In genomic region chr16:1929578-1930337, GRCh38 we compare ENCODE assay signal across 8 cellular contexts. TPM values are rescaled to one million over a fixed set of nuclear protein-coding genes. Genes with fewer than 3 reads are reported as not detected.
A peak's percentile ranks its signal among the peaks of the same experiment; 100 is the strongest.
DNase-seq lines count a peak whose midpoint lies in the region; ATAC-seq and TF ChIP-seq lines count a peak whose summit lies in the region.

No MANE protein-coding gene starts in this region.

- H3K27ac Mint-ChIP-seq in stimulated activated naive CD8-positive, alpha-beta T cell treated with anti-CD3 and anti-CD28 coated beads, Interleukin-15, amount 100 ng/mL, for 72 hours = no peak overlapping the region

- H3K79me2 ChIP-seq in KMS-11 (ENCODE audit: insufficient read depth, low read depth) = no peaks in the 10 kb centered on the region

- DNase-seq in DMS79 treated with DMSO at 0.1 percent for 48 hours (lab: John Stamatoyannopoulos, UW) (peak; percentile 61), RPMI8226 (peak; percentile 94), foreskin keratinocyte (peak in 1 of 2 donors; percentile 39)
- peak; percentile 91 for DNase-seq in activated T-helper 9 cell treated with anti-CD3 and anti-CD28 coated beads, Interleukin-2, amount 50 U/mL, for 16 hours (ENCODE audit: low read depth)
- peak; percentile 93 to 98 for DNase-seq in stimulated activated naive CD8-positive, alpha-beta T cell treated with anti-CD3 and anti-CD28 coated beads, Interleukin-15, amount 100 ng/mL, for 72 hours

- H3K4me2 ChIP-seq in KMS-11 = peak overlapping the region; percentile 51

- no peaks in the 10 kb centered on the region for H4K20me1 ChIP-seq in KMS-11 (ENCODE audit: insufficient read depth)

- peak overlapping the region; percentile 71 to 83 for H3K4me3 Mint-ChIP-seq in stimulated activated naive CD8-positive, alpha-beta T cell treated with anti-CD3 and anti-CD28 coated beads, Interleukin-15, amount 100 ng/mL, for 72 hours

- peak overlapping the region; percentile 98 for H2AFZ ChIP-seq in KMS-11 (ENCODE audit: low read depth)
- H2AFZ ChIP-seq in neuron (ENCODE audit: low read depth, low read length) = peak overlapping the region; percentile 45

- peaks cover 37% of the 10 kb centered on the region for H3K27me3 ChIP-seq in KMS-11 (ENCODE audit: insufficient read depth, low read depth)
- H3K27me3 ChIP-seq in foreskin keratinocyte = peaks cover under 1% of the 10 kb centered on the region
- H3K27me3 ChIP-seq in neuron (ENCODE audit: insufficient read depth, low read length) = peaks cover 10% of the 10 kb centered on the region

- H3K27ac ChIP-seq in KMS-11 = no peak overlapping the region
- no peak overlapping the region for H3K27ac ChIP-seq in foreskin keratinocyte

- H3K4me1 ChIP-seq in KMS-11 (ENCODE audit: low read depth, poor library complexity, severe bottlenecking) (peaks cover 3% of the 10 kb centered on the region), foreskin keratinocyte (no peaks in the 10 kb centered on the region), neuron (ENCODE audit: insufficient read depth, low read length) (peaks cover 4% of the 10 kb centered on the region)

- no peaks in the 10 kb centered on the region for H3K36me3 ChIP-seq in KMS-11 (ENCODE audit: insufficient read depth)
- no peaks in the 10 kb centered on the region for H3K36me3 ChIP-seq in neuron (ENCODE audit: insufficient read depth, low read length)

- H3K9me3 Mint-ChIP-seq in stimulated activated naive CD8-positive, alpha-beta T cell treated with anti-CD3 and anti-CD28 coated beads, Interleukin-15, amount 100 ng/mL, for 72 hours = no peaks in the 10 kb centered on the region

- peak; percentile 86 for ATAC-seq in GM21737 (IDR thresholded peaks at IDR 0.05; ENCODE audit: unreplicated experiment)
- ATAC-seq in foreskin keratinocyte = peak; percentile 77
- ATAC-seq in stimulated activated naive CD8-positive, alpha-beta T cell treated with anti-CD3 and anti-CD28 coated beads, Interleukin-15, amount 100 ng/mL, for 72 hours = peak; percentile 92

- TF ChIP-seq CTCF in KMS-11 (conservative IDR thresholded peaks at IDR 0.05; ENCODE audit: low read depth, low read length) (peak; percentile 88), foreskin keratinocyte (conservative IDR thresholded peaks at IDR 0.05) (peak; percentile 100)

- H3K9me3 ChIP-seq in neuron (ENCODE audit: low read length) = no peaks in the 10 kb centered on the region

- H3K4me3 ChIP-seq in KMS-11 (IDR thresholded peaks at IDR 0.05; ENCODE audit: insufficient read depth, low read depth, low read length) = no peak overlapping the region
- H3K4me3 ChIP-seq in neuron (ENCODE audit: low read length) = peak overlapping the region; percentile 30

- peak overlapping the region; percentile 37; the same call in 1 of the 2 replicates for H3K9ac ChIP-seq in KMS-11

- peaks cover 3% of the 10 kb centered on the region for H3K27me3 Mint-ChIP-seq in stimulated activated naive CD8-positive, alpha-beta T cell treated with anti-CD3 and anti-CD28 coated beads, Interleukin-15, amount 100 ng/mL, for 72 hours

- peaks cover 6% of the 10 kb centered on the region for H3K4me1 Mint-ChIP-seq in stimulated activated naive CD8-positive, alpha-beta T cell treated with anti-CD3 and anti-CD28 coated beads, Interleukin-15, amount 100 ng/mL, for 72 hours

RNA-seq across cellular contexts. Expression of gene HS3ST6, which starts 11.5 kb away (rescaled TPM):
- not detected in 2 replicates for total RNA-seq in foreskin keratinocyte
- 0.03 TPM in 1 of 2 replicates, not detected in the other for polyA plus RNA-seq in foreskin keratinocyte

RNA-seq across cellular contexts. Expression of gene MSRB1, which starts 13.2 kb away (rescaled TPM):
- total RNA-seq in foreskin keratinocyte = 13.2 and 15.6 TPM in 2 replicates
- polyA plus RNA-seq in foreskin keratinocyte = 27.4 and 28.5 TPM in 2 replicates

RNA-seq across cellular contexts. Expression of gene RPL3L, which starts 24.7 kb away (rescaled TPM):
- 0.34 and 0.49 TPM in 2 replicates for total RNA-seq in foreskin keratinocyte
- 0.47 and 0.57 TPM in 2 replicates for polyA plus RNA-seq in foreskin keratinocyte

RNA-seq across cellular contexts. Expression of gene NDUFB10, which starts 29.6 kb away (rescaled TPM):
- total RNA-seq in foreskin keratinocyte = 159 and 194 TPM in 2 replicates
- polyA plus RNA-seq in foreskin keratinocyte = 237 and 254 TPM in 2 replicates

RNA-seq across cellular contexts. Expression of gene RPS2, which starts 34.9 kb away (rescaled TPM):
- total RNA-seq in foreskin keratinocyte = 4,323 and 4,992 TPM in 2 replicates
- 6,371 and 7,303 TPM in 2 replicates for polyA plus RNA-seq in foreskin keratinocyte
